ENCODE assay signal across 24 cellular contexts in the genomic region with DNA sequence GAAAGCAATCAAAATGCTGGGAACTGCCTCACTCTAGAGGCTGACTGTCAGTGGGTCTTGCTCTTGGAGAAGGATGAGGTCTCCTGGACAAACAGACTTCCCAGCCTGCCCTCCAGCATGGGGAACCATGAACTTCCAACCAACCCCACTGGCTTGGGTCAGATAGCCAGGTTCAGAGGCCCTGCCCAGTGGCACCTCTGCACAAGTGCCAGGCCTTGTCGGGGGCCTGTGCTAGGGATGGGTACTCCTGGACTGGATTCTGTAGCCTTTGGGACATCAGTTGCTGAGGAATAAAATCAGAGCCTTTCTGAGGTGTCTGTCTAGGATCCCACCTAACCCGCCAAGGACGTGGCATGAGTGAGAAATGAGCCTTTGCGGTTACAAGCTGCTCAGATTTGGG.
DNase-seq lines count a peak whose midpoint lies in the region; ATAC-seq and TF ChIP-seq lines count a peak whose summit lies in the region.
"Had no signal": no experiment of that assay in that cellular context is flagged by ENCODE, and none has a peak within 500 bp of the region (broad histone marks: within the 10 kb centered on the region; RNA-seq: fewer than 3 reads in every experiment).

No MANE protein-coding gene starts in this region.

- H3K9me3 ChIP-seq in endodermal cell (ENCODE audit: control insufficient read depth, low read length) = no peaks in the 10 kb centered on the region
- H3K9me3 ChIP-seq in aorta (ENCODE audit: control insufficient read depth, low read length) = no peaks in the 10 kb centered on the region
- H3K9me3 ChIP-seq: BE2C had no signal

- H3K36me3 Mint-ChIP-seq in activated CD8-positive, alpha-beta memory T cell treated with anti-CD3 and anti-CD28 coated beads, Interleukin-2, amount 10 ng/mL, durations not matched to agents 7 days and 5 days = no peaks in the 10 kb centered on the region
- no peaks in the 10 kb centered on the region for H3K36me3 Mint-ChIP-seq in endodermal cell (ENCODE audit: low read depth)

- DNase-seq in activated CD8-positive, alpha-beta memory T cell treated with anti-CD3 and anti-CD28 coated beads, Interleukin-2, amount 50 U/mL, for 48 hours = peak; percentile 25
- DNase-seq in activated CD8-positive, alpha-beta memory T cell treated with anti-CD3 and anti-CD28 coated beads, Interleukin-2, amount 10 ng/mL, durations not matched to agents 7 days and 5 days = no peak
- DNase-seq in endodermal cell (peak; percentile 20), aorta (no peak), NCI-H82 (lab: John Stamatoyannopoulos, UW) (no peak)
- DNase-seq in stimulated activated CD8-positive, alpha-beta memory T cell treated with anti-CD3 and anti-CD28 coated beads, Interleukin-4, amount 100 ng/mL, for 48 hours = peak; percentile 7
- DNase-seq: BE2C; CD4-positive, alpha-beta T cell; COR-L47; DMS 273 treated with DMSO at 0.1 percent for 48 hours; DMS79 treated with DMSO at 0.1 percent for 48 hours; GM23248; HCEC 1CT; KG1; NCI-H1092; NCI-H146; NCI-H226; NCI-H510A treated with DMSO at 0.1 percent for 48 hours; NCI-H748 treated with DMSO at 0.1 percent for 48 hours; NK-92 treated with Interleukin-12 subunit alpha and Interleukin-12 subunit beta, amount 100 ng/mL, for 24 hours had no signal

- H3K27me3 Mint-ChIP-seq in activated CD8-positive, alpha-beta memory T cell treated with anti-CD3 and anti-CD28 coated beads, Interleukin-2, amount 10 ng/mL, durations not matched to agents 7 days and 5 days = peaks cover 18% of the 10 kb centered on the region
- peaks cover 39% of the 10 kb centered on the region for H3K27me3 Mint-ChIP-seq in endodermal cell (ENCODE audit: insufficient read depth)

- H3K4me3 Mint-ChIP-seq in activated CD8-positive, alpha-beta memory T cell treated with anti-CD3 and anti-CD28 coated beads, Interleukin-2, amount 10 ng/mL, durations not matched to agents 7 days and 5 days = no peak overlapping the region
- no peak overlapping the region for H3K4me3 Mint-ChIP-seq in endodermal cell
- H3K4me3 Mint-ChIP-seq: CD4-positive, alpha-beta T cell had no signal

- no peak overlapping the region for H3K4me3 ChIP-seq in endodermal cell (ENCODE audit: low read length)
- H3K4me3 ChIP-seq in aorta (ENCODE audit: low read length in 2 of 2) = no peak overlapping the region
- H3K4me3 ChIP-seq: GM12878, GM23248 had no signal

- no peak for ATAC-seq in activated CD8-positive, alpha-beta memory T cell treated with anti-CD3 and anti-CD28 coated beads, Interleukin-2, amount 10 ng/mL, durations not matched to agents 7 days and 5 days
- ATAC-seq in aorta (ENCODE audit: low FRiP score) (no peak), GM18498 (IDR thresholded peaks at IDR 0.05; ENCODE audit: unreplicated experiment) (no peak)
- ATAC-seq: GM12878 had no signal

- H3K27me3 ChIP-seq in endodermal cell (ENCODE audit: control insufficient read depth, insufficient read depth, low read length, poor library complexity, severe bottlenecking) (peaks cover 55% of the 10 kb centered on the region), aorta (ENCODE audit: control insufficient read depth in 1 of 2, insufficient read depth in 2 of 2, low read length in 1 of 2) (no peaks in the 10 kb centered on the region)
- H3K27me3 ChIP-seq: BE2C had no signal

- H3K4me1 ChIP-seq in endodermal cell (ENCODE audit: control insufficient read depth, insufficient read depth, low read length) (no peaks in the 10 kb centered on the region), aorta (ENCODE audit: control insufficient read depth in 1 of 2, insufficient read depth in 2 of 2, low read length in 2 of 2) (no peaks in the 10 kb centered on the region)
- H3K4me1 ChIP-seq: BE2C had no signal

- 90 to 100% methylated on average over 2 to 4 of the region's 4 CpGs for WGBS in endodermal cell (ENCODE audit: insufficient coverage in 1 of 2, insufficient read length in 1 of 2), 2 experiments
- 86 to 95% methylated on average over 4 of the region's 4 CpGs for WGBS in aorta, 2 donors

- no peak overlapping the region for H3K9ac ChIP-seq in endodermal cell (ENCODE audit: extremely low read depth, low read length, poor library complexity, severe bottlenecking)
- H3K9ac ChIP-seq: GM23248 had no signal

- H3K36me3 ChIP-seq in endodermal cell (ENCODE audit: control insufficient read depth, insufficient read depth, low read length) (no peaks in the 10 kb centered on the region), aorta (ENCODE audit: control insufficient read depth in 1 of 2, insufficient read depth in 2 of 2, low read length in 1 of 2) (no peaks in the 10 kb centered on the region)
- H3K36me3 ChIP-seq: BE2C had no signal

- H3K4me1 Mint-ChIP-seq in activated CD8-positive, alpha-beta memory T cell treated with anti-CD3 and anti-CD28 coated beads, Interleukin-2, amount 10 ng/mL, durations not matched to agents 7 days and 5 days = no peaks in the 10 kb centered on the region
- no peaks in the 10 kb centered on the region for H3K4me1 Mint-ChIP-seq in endodermal cell

- H3K9me3 Mint-ChIP-seq in activated CD8-positive, alpha-beta memory T cell treated with anti-CD3 and anti-CD28 coated beads, Interleukin-2, amount 10 ng/mL, durations not matched to agents 7 days and 5 days (ENCODE audit: low read depth) = no peaks in the 10 kb centered on the region
- no peaks in the 10 kb centered on the region for H3K9me3 Mint-ChIP-seq in endodermal cell
- H3K9me3 Mint-ChIP-seq: CD4-positive, alpha-beta T cell had no signal

- CTCF ChIA-PET in activated CD8-positive, alpha-beta memory T cell treated with anti-CD3 and anti-CD28 coated beads, Interleukin-2, amount 10 ng/mL, durations not matched to agents 7 days and 5 days (lab: Charles Lee) = no interaction called here

- no peak for TF ChIP-seq CTCF in C4-2B (conservative IDR thresholded peaks at IDR 0.05)
- TF ChIP-seq CTCF in endodermal cell (conservative IDR thresholded peaks at IDR 0.05) = no peak

- H3K27ac ChIP-seq in C4-2B = peak overlapping the region; percentile 95
- no peak overlapping the region for H3K27ac ChIP-seq in endodermal cell (ENCODE audit: low read depth, low read length)
- H3K27ac ChIP-seq in aorta (ENCODE audit: low read depth in 1 of 2, low read length in 2 of 2) = no peak overlapping the region
- H3K27ac ChIP-seq: GM23248, RWPE1 had no signal

- intact Hi-C loops in aorta (cut with DNase I) = no loop called here

- no peak overlapping the region for H3K27ac Mint-ChIP-seq in activated CD8-positive, alpha-beta memory T cell treated with anti-CD3 and anti-CD28 coated beads, Interleukin-2, amount 10 ng/mL, durations not matched to agents 7 days and 5 days
- no peak overlapping the region for H3K27ac Mint-ChIP-seq in endodermal cell
- H3K27ac Mint-ChIP-seq: CD4-positive, alpha-beta T cell had no signal

Comparison
In these comparisons a context has a peak if more than half of its experiments do, and no peak if none do; other contexts are left out.
1. DNase-seq: peak in activated CD8-positive, alpha-beta memory T cell treated with anti-CD3 and anti-CD28 coated beads, Interleukin-2, amount 50 U/mL, for 48 hours (single experiment), endodermal cell (single experiment) and stimulated activated CD8-positive, alpha-beta memory T cell treated with anti-CD3 and anti-CD28 coated beads, Interleukin-4, amount 100 ng/mL, for 48 hours (single experiment); none in activated CD8-positive, alpha-beta memory T cell treated with anti-CD3 and anti-CD28 coated beads, Interleukin-2, amount 10 ng/mL, durations not matched to agents 7 days and 5 days (single experiment), aorta (0 of 2) and NCI-H82 (single experiment).